In the genomic region with DNA sequence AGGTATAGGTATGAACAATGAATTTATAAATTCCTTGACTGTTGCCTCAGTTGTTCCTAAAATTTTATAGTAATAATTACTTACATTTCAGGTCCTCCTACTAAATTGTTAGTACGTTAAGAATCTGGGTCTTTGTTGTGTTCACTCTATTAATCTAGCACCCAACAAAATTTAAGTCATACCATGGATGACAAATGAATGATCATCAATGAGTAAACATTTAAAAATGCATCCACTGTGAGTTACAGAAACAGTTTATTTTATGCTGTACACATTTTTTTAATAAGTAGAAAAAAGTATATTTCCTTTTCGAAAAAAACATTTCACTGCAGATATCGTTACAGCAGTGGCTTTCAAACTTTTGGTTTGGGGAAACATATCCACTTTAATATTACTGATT, we compare ENCODE assay signal across 31 cellular contexts.
"Had no signal": no experiment of that assay in that cellular context is flagged by ENCODE, and none has a peak within 500 bp of the region (broad histone marks: within the 10 kb centered on the region; RNA-seq: fewer than 3 reads in every experiment).

No MANE protein-coding gene starts in this region.

- H3K4me1 ChIP-seq: colonic mucosa, heart left ventricle, pancreas, prostate gland, thyroid gland, upper lobe of left lung, vagina had no signal

- H3K36me3 ChIP-seq: cardiac muscle cell, colonic mucosa, heart left ventricle, pancreas, prostate gland, thyroid gland, upper lobe of left lung, vagina had no signal

- DNase-seq: activated B cell treated with CpG ODN at 0.5 μM for 24 hours; activated CD8-positive, alpha-beta memory T cell treated with anti-CD3 and anti-CD28 coated beads, Interleukin-2, amount 10 ng/mL, durations not matched to agents 7 days and 5 days; activated CD8-positive, alpha-beta T cell treated with anti-CD3 and anti-CD28 coated beads, Interleukin-2, amount 10 ng/mL, durations not matched to agents 7 days and 5 days; activated T-cell treated with anti-CD3 and anti-CD28 coated beads, Interleukin-2, amount 50 U/mL, for 48 hours; anterior cingulate cortex; cerebellar nuclear complex; colonic mucosa; effector CD8-positive, alpha-beta T cell; heart left ventricle; hypothalamus; immature natural killer cell; kidney; left colon; midbrain; naive thymus-derived CD8-positive, alpha-beta T cell; nucleus accumbens; pancreas; retina; small intestine; stimulated activated CD4-positive, alpha-beta T cell treated with anti-CD3 and anti-CD28 coated beads, Interleukin-4, amount 100 ng/mL, for 24 hours; stimulated activated naive CD8-positive, alpha-beta T cell treated with anti-CD3 and anti-CD28 coated beads, Interleukin-15, amount 100 ng/mL, for 72 hours; substantia nigra; T-helper 2 cell; thyroid gland; upper lobe of left lung had no signal

- ATAC-seq: activated CD8-positive, alpha-beta memory T cell treated with anti-CD3 and anti-CD28 coated beads, Interleukin-2, amount 10 ng/mL, durations not matched to agents 7 days and 5 days; activated CD8-positive, alpha-beta T cell treated with anti-CD3 and anti-CD28 coated beads, Interleukin-2, amount 10 ng/mL, durations not matched to agents 7 days and 5 days; activated naive CD4-positive, alpha-beta T cell treated with anti-CD3 and anti-CD28 coated beads, Interleukin-2, amount 50 U/mL, for 72 hours; heart left ventricle; left colon; naive thymus-derived CD8-positive, alpha-beta T cell; pancreas; sciatic nerve; stimulated activated effector memory CD8-positive, alpha-beta T cell treated with anti-CD3 and anti-CD28 coated beads, Interleukin-12 subunit alpha, Interleukin-12 subunit beta, amount 100 ng/mL, for 72 hours; stimulated activated naive CD8-positive, alpha-beta T cell treated with anti-CD3 and anti-CD28 coated beads, Interleukin-15, amount 100 ng/mL, for 72 hours had no signal

- H3K9me3 ChIP-seq: colonic mucosa, heart left ventricle, pancreas, prostate gland, thyroid gland, upper lobe of left lung, vagina had no signal

- H3K27ac ChIP-seq: cardiac muscle cell, colonic mucosa, heart left ventricle, pancreas, prostate gland, thyroid gland, upper lobe of left lung, vagina had no signal

- H3K27me3 ChIP-seq: cardiac muscle cell, colonic mucosa, heart left ventricle, pancreas, thyroid gland, upper lobe of left lung, vagina had no signal

- H3K4me3 ChIP-seq: cardiac muscle cell, colonic mucosa, heart left ventricle, pancreas, prostate gland, thyroid gland, upper lobe of left lung, vagina had no signal
